Comparison of ENCODE assay signal across 1 cellular context in genomic region chr14:65751510-65751909, GRCh38.
TF ChIP-seq lines count a peak whose summit lies in the region.

No MANE protein-coding gene starts in this region.

TF ChIP-seq in H1, 55 proteins besides CTCF, POLR2A, EP300 and RAD21:
- TF ChIP-seq YY1 (IDR thresholded peaks at IDR 0.05; ENCODE audit: low read depth, low read length) (peak; percentile 48; the same call in 1 of the 2 replicates), SP2 (IDR thresholded peaks at IDR 0.05; ENCODE audit: low read length) (no peak)
TF ChIP-seq in H1: peak in this region for 1.
